In the genomic region with DNA sequence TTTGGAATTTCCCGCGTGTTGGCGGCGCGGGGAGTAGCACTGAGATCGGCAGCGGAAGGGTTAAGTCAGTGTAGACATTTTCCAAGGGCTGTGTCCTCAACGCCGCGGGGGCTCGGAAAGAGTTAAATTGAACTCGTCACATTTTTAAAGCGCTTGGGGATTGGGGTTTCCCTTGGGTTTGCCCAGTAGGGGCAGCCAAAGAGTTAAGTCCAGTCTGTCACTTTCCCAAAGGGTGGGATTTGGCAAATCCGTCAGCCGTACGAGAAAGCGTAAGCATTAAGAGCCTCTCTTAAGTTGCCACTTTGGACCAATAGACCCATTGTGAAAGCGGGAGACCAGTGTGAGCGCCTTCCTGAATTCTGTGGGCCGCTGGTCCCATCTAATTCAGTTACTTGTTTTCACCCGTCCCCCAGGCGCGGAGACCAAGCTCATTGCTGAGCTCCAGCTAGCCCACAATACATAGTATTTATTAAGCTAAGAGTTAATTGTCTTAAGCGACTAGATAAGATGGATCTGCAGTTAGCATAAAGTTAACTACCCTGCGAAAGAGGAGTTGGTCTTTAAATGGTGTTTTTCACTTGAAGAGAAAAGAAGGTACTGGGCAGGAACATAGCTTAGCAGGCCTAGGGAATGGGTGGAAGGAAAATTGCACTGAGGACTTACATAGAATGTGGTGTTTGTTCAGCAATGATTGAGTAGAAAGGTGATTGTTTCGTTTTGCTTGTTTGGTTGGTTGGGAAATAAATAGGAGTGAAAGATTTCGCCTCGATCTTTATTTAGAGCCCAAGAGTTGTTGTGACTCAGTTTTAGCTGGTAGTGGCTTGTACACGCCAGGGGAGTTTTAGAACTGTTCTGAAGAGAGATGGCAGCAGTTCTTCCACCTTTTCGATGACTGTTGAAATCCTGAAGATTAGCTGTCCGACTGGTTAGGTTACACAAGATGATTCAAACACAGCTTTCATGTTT, we compare ENCODE assay signal across 1 cellular context.
TF ChIP-seq lines count a peak whose summit lies in the region.

No MANE protein-coding gene starts in this region.

TF ChIP-seq in HCT116, 20 proteins besides CTCF, POLR2A, EP300 and RAD21 (continued from another document):
- TF ChIP-seq, protein P1, sequence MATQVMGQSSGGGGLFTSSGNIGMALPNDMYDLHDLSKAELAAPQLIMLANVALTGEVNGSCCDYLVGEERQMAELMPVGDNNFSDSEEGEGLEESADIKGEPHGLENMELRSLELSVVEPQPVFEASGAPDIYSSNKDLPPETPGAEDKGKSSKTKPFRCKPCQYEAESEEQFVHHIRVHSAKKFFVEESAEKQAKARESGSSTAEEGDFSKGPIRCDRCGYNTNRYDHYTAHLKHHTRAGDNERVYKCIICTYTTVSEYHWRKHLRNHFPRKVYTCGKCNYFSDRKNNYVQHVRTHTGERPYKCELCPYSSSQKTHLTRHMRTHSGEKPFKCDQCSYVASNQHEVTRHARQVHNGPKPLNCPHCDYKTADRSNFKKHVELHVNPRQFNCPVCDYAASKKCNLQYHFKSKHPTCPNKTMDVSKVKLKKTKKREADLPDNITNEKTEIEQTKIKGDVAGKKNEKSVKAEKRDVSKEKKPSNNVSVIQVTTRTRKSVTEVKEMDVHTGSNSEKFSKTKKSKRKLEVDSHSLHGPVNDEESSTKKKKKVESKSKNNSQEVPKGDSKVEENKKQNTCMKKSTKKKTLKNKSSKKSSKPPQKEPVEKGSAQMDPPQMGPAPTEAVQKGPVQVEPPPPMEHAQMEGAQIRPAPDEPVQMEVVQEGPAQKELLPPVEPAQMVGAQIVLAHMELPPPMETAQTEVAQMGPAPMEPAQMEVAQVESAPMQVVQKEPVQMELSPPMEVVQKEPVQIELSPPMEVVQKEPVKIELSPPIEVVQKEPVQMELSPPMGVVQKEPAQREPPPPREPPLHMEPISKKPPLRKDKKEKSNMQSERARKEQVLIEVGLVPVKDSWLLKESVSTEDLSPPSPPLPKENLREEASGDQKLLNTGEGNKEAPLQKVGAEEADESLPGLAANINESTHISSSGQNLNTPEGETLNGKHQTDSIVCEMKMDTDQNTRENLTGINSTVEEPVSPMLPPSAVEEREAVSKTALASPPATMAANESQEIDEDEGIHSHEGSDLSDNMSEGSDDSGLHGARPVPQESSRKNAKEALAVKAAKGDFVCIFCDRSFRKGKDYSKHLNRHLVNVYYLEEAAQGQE (IDR thresholded peaks at IDR 0.05; ENCODE audit: low read depth): no peak
- TF ChIP-seq CEBPB (IDR thresholded peaks at IDR 0.05; ENCODE audit: low read depth): no peak
- no peak for TF ChIP-seq SIN3A (IDR thresholded peaks at IDR 0.05; ENCODE audit: low read depth)
- no peak for TF ChIP-seq CBX3 (IDR thresholded peaks at IDR 0.05; ENCODE audit: low read depth)
- no peak for TF ChIP-seq FOSL1 (IDR thresholded peaks at IDR 0.05; ENCODE audit: low read depth)
- no peak for TF ChIP-seq ELF1 (IDR thresholded peaks at IDR 0.05; ENCODE audit: borderline replicate concordance, low read depth)
- no peak for TF ChIP-seq JUND (IDR thresholded peaks at IDR 0.05)
- no peak for TF ChIP-seq YY1 (IDR thresholded peaks at IDR 0.05; ENCODE audit: extremely low read depth, insufficient replicate concordance, low read depth, low read length)
- TF ChIP-seq EGR1 (IDR thresholded peaks at IDR 0.05; ENCODE audit: low read depth): no peak
- no peak for TF ChIP-seq EZH2phosphoT487 (IDR thresholded peaks at IDR 0.05; ENCODE audit: borderline replicate concordance)
